In genomic region chr2:160837416-160837815, GRCh38 we compare ENCODE assay signal across 27 cellular contexts.
A peak's percentile ranks its signal among the peaks of the same experiment; 100 is the strongest.
DNase-seq lines count a peak whose midpoint lies in the region; ATAC-seq and TF ChIP-seq lines count a peak whose summit lies in the region.
"Had no signal": no experiment of that assay in that cellular context is flagged by ENCODE, and none has a peak within 500 bp of the region (broad histone marks: within the 10 kb centered on the region; RNA-seq: fewer than 3 reads in every experiment).

No MANE protein-coding gene starts in this region.

- H4K20me1 ChIP-seq in fibroblast of lung (ENCODE audit: control insufficient read depth, extremely low read depth, insufficient read depth, low read length), result no peaks in the 10 kb centered on the region

- H3K36me3 Mint-ChIP-seq in Calu3 (ENCODE audit: insufficient read depth, unreplicated experiment) (peaks cover 5% of the 10 kb centered on the region), nephron (ENCODE audit: low read depth) (no peaks in the 10 kb centered on the region)
- H3K36me3 Mint-ChIP-seq: natural killer cell had no signal

- no peak for TF ChIP-seq CTCF in Calu3 (IDR thresholded peaks at IDR 0.05; ENCODE audit: unreplicated experiment)
- no peak for TF ChIP-seq CTCF in fibroblast of lung (conservative IDR thresholded peaks at IDR 0.05 in 1 of 2, IDR thresholded peaks at IDR 0.05 in 1 of 2; ENCODE audit: low read depth in 1 of 2, low read length in 2 of 2)
- no peak for TF ChIP-seq CTCF in nephron (IDR thresholded peaks at IDR 0.05; ENCODE audit: unreplicated experiment in 3 of 3)

- no peaks in the 10 kb centered on the region for H3K27me3 Mint-ChIP-seq in Calu3 (ENCODE audit: unreplicated experiment)
- no peaks in the 10 kb centered on the region for H3K27me3 Mint-ChIP-seq in nephron (ENCODE audit: low read depth)

- H3K9me3 Mint-ChIP-seq in Calu3 (ENCODE audit: low read depth, unreplicated experiment) (no peaks in the 10 kb centered on the region), nephron (peaks cover 15% of the 10 kb centered on the region)
- H3K9me3 Mint-ChIP-seq: T-helper 1 cell treated with Interleukin-12 subunit alpha and Interleukin-12 subunit beta and Interleukin-4 antibody, amounts not matched to agents 30 μg/mL and 1 μg/mL, for 36 hours had no signal

- H3K4me1 ChIP-seq in fibroblast of lung (ENCODE audit: control insufficient read depth, extremely low read depth, insufficient read depth, low read length), result peaks cover 9% of the 10 kb centered on the region
- H3K4me1 ChIP-seq: colonic mucosa, left lung, tibial nerve had no signal

- no peak for ATAC-seq in GM21717 (IDR thresholded peaks at IDR 0.05; ENCODE audit: unreplicated experiment)
- ATAC-seq in GM19324 (IDR thresholded peaks at IDR 0.05; ENCODE audit: low FRiP score, unreplicated experiment), result no peak
- ATAC-seq: effector memory CD8-positive, alpha-beta T cell; esophagus mucosa; natural killer cell had no signal

- BruUV-seq in Calu3 (replicated peaks; lab: Mats Ljungman, UMichigan), result no TSS peak

- H3K4me2 ChIP-seq in fibroblast of lung (ENCODE audit: extremely low read depth, insufficient read depth, low read length), result no peak overlapping the region

- H3K9me3 ChIP-seq in fibroblast of lung (ENCODE audit: control insufficient read depth, insufficient read depth, low read depth, low read length), result no peaks in the 10 kb centered on the region
- H3K9me3 ChIP-seq: BE2C, colonic mucosa, left lung had no signal

- H3K36me3 ChIP-seq in fibroblast of lung (ENCODE audit: control insufficient read depth, insufficient read depth, low read length), result no peaks in the 10 kb centered on the region
- H3K36me3 ChIP-seq: BE2C, colonic mucosa, left lung, tibial nerve had no signal

- H3K4me3 Mint-ChIP-seq in Calu3 (ENCODE audit: low read depth, unreplicated experiment) (no peak overlapping the region), nephron (no peak overlapping the region)
- H3K4me3 Mint-ChIP-seq: activated CD4-positive, alpha-beta memory T cell treated with anti-CD3 and anti-CD28 coated beads, Interleukin-2, amount 10 ng/mL, durations not matched to agents 7 days and 5 days; CD8-positive, alpha-beta memory T cell; effector memory CD8-positive, alpha-beta T cell; natural killer cell; T-helper 1 cell treated with Interleukin-12 subunit alpha and Interleukin-12 subunit beta and Interleukin-4 antibody, amounts not matched to agents 30 μg/mL and 1 μg/mL, for 36 hours had no signal

- H3K27ac Mint-ChIP-seq in Calu3 (ENCODE audit: unreplicated experiment) (peak overlapping the region; percentile 17), nephron (peak overlapping the region; percentile 16 to 61 (median 21))
- H3K27ac Mint-ChIP-seq: activated CD4-positive, alpha-beta memory T cell treated with anti-CD3 and anti-CD28 coated beads, Interleukin-2, amount 10 ng/mL, durations not matched to agents 7 days and 5 days; effector memory CD8-positive, alpha-beta T cell; natural killer cell; T-helper 1 cell treated with Interleukin-12 subunit alpha and Interleukin-12 subunit beta and Interleukin-4 antibody, amounts not matched to agents 30 μg/mL and 1 μg/mL, for 36 hours had no signal

- H3K9ac ChIP-seq in fibroblast of lung (ENCODE audit: insufficient read depth, low read length), result no peak overlapping the region

- no peak for DNase-seq in Calu3
- DNase-seq in RPMI7951 (ENCODE audit: low read depth), result peak; percentile 11
- DNase-seq in fibroblast of lung (ENCODE audit: low read depth in 2 of 2), result peak in 1 of 2 donors; percentile 34
- DNase-seq in SHP77 treated with DMSO at 0.1 percent for 48 hours (lab: John Stamatoyannopoulos, UW), result no peak
- no peak for DNase-seq in cortex of kidney (lab: John Stamatoyannopoulos, UW)
- DNase-seq: activated CD4-positive, alpha-beta memory T cell treated with anti-CD3 and anti-CD28 coated beads, Interleukin-2, amount 10 ng/mL, durations not matched to agents 7 days and 5 days; activated CD4-positive, alpha-beta T cell treated with anti-CD3 and anti-CD28 coated beads for 1 hour; activated CD8-positive, alpha-beta memory T cell treated with anti-CD3 and anti-CD28 coated beads, Interleukin-2, amount 50 U/mL, for 48 hours; activated naive CD4-positive, alpha-beta T cell treated with anti-CD3 and anti-CD28 coated beads, Interleukin-2, amount 50 U/mL, for 16 hours; amygdala; BE2C; CD8-positive, alpha-beta memory T cell; colonic mucosa; effector memory CD8-positive, alpha-beta T cell; left lung; natural killer cell; NCI-H1105; NCI-H187 treated with DMSO at 0.1 percent for 48 hours; NCI-H526 treated with DMSO at 0.1 percent for 48 hours; retina; stimulated activated CD4-positive, alpha-beta T cell treated with anti-CD3 and anti-CD28 coated beads, Interleukin-2, amount 100 ng/mL, for 48 hours had no signal

- CTCF ChIA-PET in Calu3 (lab: Charles Lee), result no interaction called here

- H2AFZ ChIP-seq in fibroblast of lung (ENCODE audit: low read length), result no peak overlapping the region

- peaks cover 17% of the 10 kb centered on the region for H3K4me1 Mint-ChIP-seq in Calu3 (ENCODE audit: low read depth, unreplicated experiment)
- peaks cover 20% of the 10 kb centered on the region for H3K4me1 Mint-ChIP-seq in nephron
- H3K4me1 Mint-ChIP-seq: activated CD4-positive, alpha-beta memory T cell treated with anti-CD3 and anti-CD28 coated beads, Interleukin-2, amount 10 ng/mL, durations not matched to agents 7 days and 5 days; CD8-positive, alpha-beta memory T cell; natural killer cell had no signal

- H3K27me3 ChIP-seq in fibroblast of lung (ENCODE audit: control insufficient read depth, insufficient read depth, low read length), result no peaks in the 10 kb centered on the region
- H3K27me3 ChIP-seq: BE2C, colonic mucosa, left lung, tibial nerve had no signal

- H3K4me3 ChIP-seq in fibroblast of lung (replicated peaks in 1 of 4; ENCODE audit: control extremely low read depth in 1 of 4, insufficient read depth in 1 of 4, low read depth in 3 of 4, low read length in 4 of 4), result no peak overlapping the region
- H3K4me3 ChIP-seq: colonic mucosa, left lung, tibial nerve had no signal

- intact Hi-C loops in Calu3 (cut with micrococcal nuclease; ENCODE audit: unreplicated experiment), result no loop called here

- H3K79me2 ChIP-seq in fibroblast of lung (ENCODE audit: control insufficient read depth, insufficient read depth, low read length), result no peaks in the 10 kb centered on the region

- H3K27ac ChIP-seq in fibroblast of lung (ENCODE audit: insufficient read depth, low read length), result peak overlapping the region; percentile 40
- H3K27ac ChIP-seq: colonic mucosa, tibial nerve had no signal
